In genomic region chr5:73967347-73967746, GRCh38 we compare ENCODE assay signal across 26 cellular contexts.
"Had no signal": no experiment of that assay in that cellular context is flagged by ENCODE, and none has a peak within 500 bp of the region (broad histone marks: within the 10 kb centered on the region; RNA-seq: fewer than 3 reads in every experiment).

No MANE protein-coding gene starts in this region.

- H3K4me1 ChIP-seq: adrenal gland, spleen had no signal

- H3K36me3 ChIP-seq: adrenal gland, ascending aorta, heart right ventricle, neural progenitor cell, spleen, thoracic aorta, vagina had no signal

- H3K27ac ChIP-seq: adrenal gland, ascending aorta, epithelial cell of prostate, heart right ventricle, neural progenitor cell, spleen, thoracic aorta, vagina had no signal

- H3K9ac ChIP-seq: neural progenitor cell had no signal

- H3K4me2 ChIP-seq: neural progenitor cell had no signal

- H3K4me3 ChIP-seq: adrenal gland, ascending aorta, heart right ventricle, neural progenitor cell, spleen, thoracic aorta, vagina had no signal

- H2AFZ ChIP-seq: neural progenitor cell had no signal

- DNase-seq: activated CD4-positive, alpha-beta T cell treated with anti-CD3 and anti-CD28 coated beads for 36 hours; activated CD4-positive, alpha-beta T cell treated with anti-CD3 and anti-CD28 coated beads, Interleukin-2, amount 50 U/mL, for 4 hours; activated CD8-positive, alpha-beta memory T cell treated with anti-CD3 and anti-CD28 coated beads for 24 hours; activated CD8-positive, alpha-beta memory T cell treated with anti-CD3 and anti-CD28 coated beads, Interleukin-2, amount 50 U/mL, for 4 hours; activated naive CD4-positive, alpha-beta T cell; activated T-cell treated with anti-CD3 and anti-CD28 coated beads, Interleukin-2, amount 50 U/mL, for 24 hours; adrenal gland; cerebellar nuclear complex; cortex of kidney; endodermal cell; heart right ventricle; islet precursor cell; left colon; naive thymus-derived CD4-positive, alpha-beta T cell; posterior cingulate gyrus; retina; spleen; stimulated activated CD4-positive, alpha-beta T cell treated with anti-CD3 and anti-CD28 coated beads, Interleukin-4, amount 100 ng/mL, for 1 hour; stimulated activated naive CD4-positive, alpha-beta T cell had no signal

- H3K27me3 ChIP-seq: adrenal gland, ascending aorta, heart right ventricle, neural progenitor cell, spleen, vagina had no signal

- H3K9me3 ChIP-seq: adrenal gland, ascending aorta, spleen, thoracic aorta, vagina had no signal

- ATAC-seq: activated CD4-positive, alpha-beta T cell treated with anti-CD3 and anti-CD28 coated beads for 36 hours; activated T-helper 17 cell treated with anti-CD3 and anti-CD28 coated beads, Interleukin-2, amount 50 U/mL, for 72 hours; heart right ventricle; left colon; naive thymus-derived CD4-positive, alpha-beta T cell; WTC11 had no signal
